In genomic region chr6:79803917-79804316, GRCh38 we compare ENCODE assay signal across 38 cellular contexts.
"Had no signal": no experiment of that assay in that cellular context is flagged by ENCODE, and none has a peak within 500 bp of the region (broad histone marks: within the 10 kb centered on the region; RNA-seq: fewer than 3 reads in every experiment).

No MANE protein-coding gene starts in this region.

- H3K4me1 Mint-ChIP-seq: activated B cell treated with CpG ODN at 0.5 μM for 24 hours, T-cell had no signal

- DNase-seq: activated B cell treated with CpG ODN at 0.5 μM for 24 hours; activated CD4-positive, alpha-beta memory T cell treated with anti-CD3 and anti-CD28 coated beads for 36 hours; activated CD4-positive, alpha-beta T cell treated with anti-CD3 and anti-CD28 coated beads for 4 hours; activated CD4-positive, alpha-beta T cell treated with anti-CD3 and anti-CD28 coated beads, Interleukin-2, amount 50 U/mL, for 1 hour; activated CD4-positive, CD25-positive, alpha-beta regulatory T cell treated with anti-CD3 and anti-CD28 coated beads, Interleukin-2, amount 50 U/mL, for 72 hours; activated CD8-positive, alpha-beta memory T cell treated with anti-CD3 and anti-CD28 coated beads, Interleukin-2, amount 50 U/mL, for 4 hours; activated gamma-delta T cell treated with Interleukin-2 at 50 U/mL for 16 hours; activated naive CD4-positive, alpha-beta T cell treated with anti-CD3 and anti-CD28 coated beads for 36 hours; activated T-cell treated with anti-CD3 and anti-CD28 coated beads for 4 hours; activated T-cell treated with anti-CD3 and anti-CD28 coated beads, Interleukin-2, amount 50 U/mL, for 4 hours; adrenal gland; body of pancreas; caudate nucleus; MM.1S; MV-4-11; NCI-H1092; NCI-H1436 treated with DMSO at 0.1 percent for 48 hours; NCI-H1694 treated with DMSO at 0.1 percent for 48 hours; NCI-H2029; NCI-H2171; NCI-H510A; NCI-H526; NCI-H748 treated with DMSO at 0.1 percent for 48 hours; NK-92 treated with Interleukin-12 subunit alpha and Interleukin-12 subunit beta, amount 100 ng/mL, for 24 hours; PC-9; SIG-M5; T-cell; T-helper 17 cell had no signal

- H3K4me3 ChIP-seq: adrenal gland, body of pancreas, breast epithelium, PC-9 had no signal

- ATAC-seq: activated naive CD4-positive, alpha-beta T cell treated with anti-CD3 and anti-CD28 coated beads, Interleukin-2, amount 50 U/mL, for 72 hours; activated T-cell treated with anti-CD3 and anti-CD28 coated beads, Interleukin-2, amount 50 U/mL, for 4 hours; body of pancreas; Right ventricle myocardium inferior; SK-N-SH treated with all-trans-retinoic acid at 6 μM for 48 hours; T-cell; T-helper 17 cell had no signal

- H3K9me3 ChIP-seq: adrenal gland, body of pancreas, breast epithelium had no signal

- FAIRE-seq: astrocyte, RCC 7860 had no signal

- H2AFZ ChIP-seq: PC-9 had no signal

- H3K4me2 ChIP-seq: KMS-11, PC-9 had no signal

- H3K36me3 ChIP-seq: adrenal gland, breast epithelium had no signal

- H3K9ac ChIP-seq: KMS-11 had no signal

- H3K27ac Mint-ChIP-seq: activated B cell treated with CpG ODN at 0.5 μM for 24 hours; activated CD4-positive, alpha-beta memory T cell treated with anti-CD3 and anti-CD28 coated beads for 36 hours; activated naive CD4-positive, alpha-beta T cell treated with anti-CD3 and anti-CD28 coated beads for 36 hours; activated T-helper 1 cell treated with anti-CD3 and anti-CD28 coated beads, Interleukin-12 subunit alpha, Interleukin-12 subunit beta, Interleukin-2, Interleukin-4 antibody, amounts not matched to agents 30 ng/mL and 10 ng/mL and 1 ng/mL, durations not matched to agents 14 hours and 24 hours and 36 hours; T-cell; T-helper 17 cell had no signal

- H3K4me1 ChIP-seq: adrenal gland, body of pancreas, breast epithelium had no signal

- H3K9me3 Mint-ChIP-seq: activated naive CD4-positive, alpha-beta T cell treated with anti-CD3 and anti-CD28 coated beads, Interleukin-2, amount 50 U/mL, for 72 hours had no signal

- H3K4me3 Mint-ChIP-seq: activated B cell treated with CpG ODN at 0.5 μM for 24 hours; activated CD4-positive, alpha-beta memory T cell treated with anti-CD3 and anti-CD28 coated beads for 36 hours; activated naive CD4-positive, alpha-beta T cell treated with anti-CD3 and anti-CD28 coated beads for 36 hours; activated T-cell treated with anti-CD3 and anti-CD28 coated beads, Interleukin-2, amount 50 U/mL, for 4 hours; activated T-helper 1 cell treated with anti-CD3 and anti-CD28 coated beads, Interleukin-12 subunit alpha, Interleukin-12 subunit beta, Interleukin-2, Interleukin-4 antibody, amounts not matched to agents 30 ng/mL and 10 ng/mL and 1 ng/mL, durations not matched to agents 14 hours and 24 hours and 36 hours; T-cell; T-helper 17 cell had no signal

- H3K36me3 Mint-ChIP-seq: activated CD4-positive, alpha-beta memory T cell treated with anti-CD3 and anti-CD28 coated beads for 36 hours; T-cell had no signal

- H3K27me3 ChIP-seq: adrenal gland, body of pancreas, breast epithelium had no signal

- H3K27ac ChIP-seq: adrenal gland, body of pancreas, breast epithelium, KMS-11, PC-9, RWPE1, VCaP had no signal
